Comparison of ENCODE assay signal across 14 cellular contexts in the genomic region with DNA sequence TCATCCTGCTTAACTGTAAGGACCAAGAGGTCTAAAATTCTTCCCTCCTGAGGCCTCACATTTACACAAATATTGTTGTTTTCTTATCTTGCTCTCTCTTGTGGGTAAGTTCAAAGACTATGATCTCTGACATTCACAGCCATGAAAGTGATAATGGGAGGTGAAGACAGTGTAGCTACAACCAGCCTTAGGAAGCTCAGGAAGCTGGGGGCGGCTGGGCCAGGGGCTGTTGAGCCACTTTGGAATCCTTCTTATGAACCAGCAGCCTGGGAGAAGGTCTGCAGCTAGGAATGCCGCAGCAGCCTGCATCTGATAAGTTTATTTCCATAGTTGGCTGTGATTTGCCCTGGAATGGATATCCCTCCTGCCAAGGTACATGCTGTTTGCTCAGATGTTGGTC.
A peak's percentile ranks its signal among the peaks of the same experiment; 100 is the strongest.
DNase-seq lines count a peak whose midpoint lies in the region; ATAC-seq and TF ChIP-seq lines count a peak whose summit lies in the region.
"Had no signal": no experiment of that assay in that cellular context is flagged by ENCODE, and none has a peak within 500 bp of the region (broad histone marks: within the 10 kb centered on the region; RNA-seq: fewer than 3 reads in every experiment).

No MANE protein-coding gene starts in this region.

- intact Hi-C loops in left cardiac atrium (cut with DNase I) = no loop called here
- intact Hi-C loops in heart left ventricle (cut with DNase I) = no loop called here
- intact Hi-C loops in PC-3 (cut with micrococcal nuclease) = loop anchor here (1.0 to 2.0 kb wide), 3 partner anchors 128 to 457 kb away; no protein-coding TSS in a partner anchor
- intact Hi-C loops in left colon (cut with DNase I, micrococcal nuclease) = no loop called here

- CTCF ChIA-PET in PC-3 (lab: Charles Lee) = no interaction called here

- H3K9me3 ChIP-seq in heart left ventricle (no peaks in the 10 kb centered on the region), PC-3 (ENCODE audit: low read length) (no peaks in the 10 kb centered on the region)
- H3K9me3 ChIP-seq: A549, BE2C had no signal

- no TSS peak for BruUV-seq in PC-3 (replicated peaks; lab: Mats Ljungman, UMichigan)

- no peak overlapping the region for H3K9ac ChIP-seq in PC-3 (ENCODE audit: low read length)

- POLR2A ChIA-PET in PC-3 (lab: Charles Lee; ENCODE audit: unreplicated experiment) = interaction anchor here (0.6 kb wide), 1 partner anchor 54 kb away, joined by 3 read pairs; no protein-coding TSS in a partner anchor

- peak; percentile 24 for DNase-seq in left cardiac atrium
- DNase-seq in heart left ventricle = no peak
- DNase-seq in PC-3 = no peak
- no peak for DNase-seq in left colon
- no peak for DNase-seq in NCI-H82 treated with DMSO at 0.1 percent for 48 hours (lab: John Stamatoyannopoulos, UW; ENCODE audit: unreplicated experiment)
- DNase-seq: DND-41, KG1, PC-9 had no signal

- H2AFZ ChIP-seq in PC-3 (ENCODE audit: low read length) = peak overlapping the region; percentile 20; the same call in 1 of the 2 replicates
- H2AFZ ChIP-seq: PC-9 had no signal

- no peaks in the 10 kb centered on the region for H3K9me2 ChIP-seq in PC-3 (replicated peaks; ENCODE audit: low read length)

- H3K79me2 ChIP-seq in PC-3 (ENCODE audit: low read length) = no peaks in the 10 kb centered on the region

- H4K20me1 ChIP-seq in PC-3 (ENCODE audit: low read length) = no peaks in the 10 kb centered on the region

- no peak overlapping the region for H3K4me2 ChIP-seq in PC-3 (ENCODE audit: low read length)
- H3K4me2 ChIP-seq: A549, PC-9 had no signal

- WGBS in heart left ventricle, 4 donors = 19 to 50% (median 35%) methylated on average over 2 of the region's 2 CpGs

- no peak overlapping the region for H3K4me3 ChIP-seq in heart left ventricle
- no peak overlapping the region for H3K4me3 ChIP-seq in PC-3 (ENCODE audit: low read length)
- H3K4me3 ChIP-seq: A549, GM12878, PC-9 had no signal

- H3K27me3 ChIP-seq in heart left ventricle = no peaks in the 10 kb centered on the region
- no peaks in the 10 kb centered on the region for H3K27me3 ChIP-seq in PC-3 (ENCODE audit: low read length)
- H3K27me3 ChIP-seq: BE2C had no signal

- TF ChIP-seq CTCF in heart left ventricle (IDR thresholded peaks at IDR 0.05) (no peak), PC-3 (conservative IDR thresholded peaks at IDR 0.05; ENCODE audit: low read depth, low read length) (no peak)

- H3F3A ChIP-seq in PC-3 (ENCODE audit: low read length, unreplicated experiment) = no peaks in the 10 kb centered on the region

- no peaks in the 10 kb centered on the region for H3K36me3 ChIP-seq in heart left ventricle
- no peaks in the 10 kb centered on the region for H3K36me3 ChIP-seq in PC-3 (ENCODE audit: low read depth, low read length)
- H3K36me3 ChIP-seq: BE2C had no signal

- H3K27ac ChIP-seq in heart left ventricle = no peak overlapping the region
- no peak overlapping the region for H3K27ac ChIP-seq in PC-3 (ENCODE audit: low read length)
- H3K27ac ChIP-seq: A549, HL-60, PC-9 had no signal

- TF ChIP-seq POLR2A in heart left ventricle (IDR thresholded peaks at IDR 0.05) = no peak

- H3K4me1 ChIP-seq in heart left ventricle (no peaks in the 10 kb centered on the region), PC-3 (ENCODE audit: insufficient read depth, low read length) (no peaks in the 10 kb centered on the region)
- H3K4me1 ChIP-seq: A549, BE2C had no signal

- ATAC-seq in left cardiac atrium (no peak), heart left ventricle (no peak), PC-3 (no peak), left colon (peak; percentile 30), GM18858 (IDR thresholded peaks at IDR 0.05; ENCODE audit: unreplicated experiment) (no peak), GM19023 (IDR thresholded peaks at IDR 0.05; ENCODE audit: unreplicated experiment) (no peak)
